ENCODE assay signal across 8 cellular contexts in the genomic region with DNA sequence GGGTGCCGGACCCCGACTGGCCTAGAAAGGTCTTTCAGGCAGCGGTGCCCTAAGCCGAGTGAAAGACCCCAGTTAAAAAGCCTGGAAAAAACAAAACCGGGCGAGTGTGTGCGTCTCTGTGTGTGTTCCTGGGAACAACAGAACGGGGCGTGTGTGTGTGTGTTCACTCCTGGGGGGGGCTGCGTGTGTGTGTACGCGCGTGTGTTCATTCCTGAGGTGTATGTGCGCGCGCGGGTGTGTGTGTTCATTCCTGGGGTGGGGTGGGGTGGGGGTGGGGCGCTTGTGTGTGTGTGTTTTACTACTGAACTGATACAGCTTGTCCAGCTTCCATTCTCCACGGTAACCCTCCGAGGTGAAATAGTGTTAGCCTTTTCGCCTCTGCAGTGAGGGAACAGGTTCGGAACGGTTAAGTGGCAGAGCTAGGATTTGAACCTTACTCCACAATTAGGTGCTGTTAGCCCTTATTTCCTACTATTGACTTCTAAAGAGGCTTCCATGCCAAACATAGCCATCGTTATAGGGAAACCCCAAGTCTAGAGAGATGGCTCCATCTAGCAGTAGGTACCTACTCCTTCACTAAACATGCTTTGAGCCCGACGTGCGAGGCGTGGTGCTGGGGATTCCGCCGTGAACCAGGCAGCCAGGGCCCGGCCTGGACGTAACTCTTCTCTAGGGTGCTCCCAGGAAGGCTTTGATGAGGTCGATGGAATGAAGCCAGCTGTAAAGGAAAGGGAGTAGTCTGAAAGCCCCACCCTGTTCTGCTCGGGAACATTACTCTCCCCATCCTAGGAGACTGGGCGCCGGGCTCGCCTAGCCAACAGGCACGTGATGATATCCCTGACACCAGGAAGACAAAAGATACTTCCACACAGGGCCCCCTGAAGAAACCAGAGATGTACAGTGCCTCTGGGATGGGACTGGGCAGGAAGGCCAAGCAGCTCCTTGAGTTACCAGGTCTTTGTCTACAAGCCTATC. TPM values are rescaled to one million over a fixed set of nuclear protein-coding genes. Genes with fewer than 3 reads are reported as not detected.
A peak's percentile ranks its signal among the peaks of the same experiment; 100 is the strongest.
DNase-seq lines count a peak whose midpoint lies in the region; ATAC-seq and TF ChIP-seq lines count a peak whose summit lies in the region.

No MANE protein-coding gene starts in this region.

- ATAC-seq in HG02840 (IDR thresholded peaks at IDR 0.05; ENCODE audit: low FRiP score, unreplicated experiment) (peak; percentile 31), Right ventricle myocardium superior (ENCODE audit: poor library complexity) (peak; percentile 76)
- ATAC-seq in activated naive CD8-positive, alpha-beta T cell treated with anti-CD3 and anti-CD28 coated beads, Interleukin-2, amount 10 ng/mL, durations not matched to agents 7 days and 5 days (ENCODE audit: low read depth), result no peak

- H3K27me3 Mint-ChIP-seq in activated naive CD8-positive, alpha-beta T cell treated with anti-CD3 and anti-CD28 coated beads, Interleukin-2, amount 10 ng/mL, durations not matched to agents 7 days and 5 days, result no peaks in the 10 kb centered on the region
- H3K27me3 Mint-ChIP-seq in osteocyte (ENCODE audit: unreplicated experiment), result peaks cover 5% of the 10 kb centered on the region

- peak overlapping the region; percentile 98 for H3K4me3 Mint-ChIP-seq in activated naive CD8-positive, alpha-beta T cell treated with anti-CD3 and anti-CD28 coated beads, Interleukin-2, amount 10 ng/mL, durations not matched to agents 7 days and 5 days
- H3K4me3 Mint-ChIP-seq in osteocyte (ENCODE audit: unreplicated experiment), result peak overlapping the region; percentile 91

- peaks cover 3% of the 10 kb centered on the region for H3K36me3 Mint-ChIP-seq in activated naive CD8-positive, alpha-beta T cell treated with anti-CD3 and anti-CD28 coated beads, Interleukin-2, amount 10 ng/mL, durations not matched to agents 7 days and 5 days
- peaks cover 6% of the 10 kb centered on the region for H3K36me3 Mint-ChIP-seq in osteocyte (ENCODE audit: unreplicated experiment)

- peak overlapping the region; percentile 94 for H3K27ac Mint-ChIP-seq in activated naive CD8-positive, alpha-beta T cell treated with anti-CD3 and anti-CD28 coated beads, Interleukin-2, amount 10 ng/mL, durations not matched to agents 7 days and 5 days
- peak overlapping the region; percentile 97 for H3K27ac Mint-ChIP-seq in osteocyte (ENCODE audit: unreplicated experiment)

- POLR2A ChIA-PET in activated naive CD8-positive, alpha-beta T cell treated with anti-CD3 and anti-CD28 coated beads, Interleukin-2, amount 10 ng/mL, durations not matched to agents 7 days and 5 days (lab: Charles Lee), result interaction anchor here (0.5 to 2.8 kb wide), 35 partner anchors 10 to 668 kb away, joined by 3 to 48 read pairs (median 5); a partner anchor contains a TSS

- H3K4me1 Mint-ChIP-seq in activated naive CD8-positive, alpha-beta T cell treated with anti-CD3 and anti-CD28 coated beads, Interleukin-2, amount 10 ng/mL, durations not matched to agents 7 days and 5 days, result peaks cover 12% of the 10 kb centered on the region
- peaks cover 23% of the 10 kb centered on the region for H3K4me1 Mint-ChIP-seq in osteocyte (ENCODE audit: unreplicated experiment)

- no peak for TF ChIP-seq CTCF in osteocyte (IDR thresholded peaks at IDR 0.05)

- intact Hi-C loops in Right ventricle myocardium superior (cut with DNase I), result no loop called here

- DNase-seq in activated CD4-positive, CD25-positive, alpha-beta regulatory T cell (lab: John Stamatoyannopoulos, UW), result peak in 3 of 4 experiments; percentile 57 to 65 (median 61)
- no peak for DNase-seq in activated CD4-positive, CD25-positive, alpha-beta regulatory T cell treated with anti-CD3 and anti-CD28 coated beads, Interleukin-2, amount 50 U/mL, for 72 hours
- peak; percentile 73 to 82 for DNase-seq in NCI-H446 (lab: John Stamatoyannopoulos, UW)
- no peak for DNase-seq in activated naive CD8-positive, alpha-beta T cell treated with anti-CD3 and anti-CD28 coated beads, Interleukin-2, amount 10 ng/mL, durations not matched to agents 7 days and 5 days
- DNase-seq in Right ventricle myocardium superior, result peak; percentile 51
- no peak for DNase-seq in osteocyte (ENCODE audit: extremely low spot score, unreplicated experiment)
- DNase-seq in GM19240 (ENCODE audit: insufficient read length, low spot score), result no peak

- no peaks in the 10 kb centered on the region for H3K9me3 Mint-ChIP-seq in activated naive CD8-positive, alpha-beta T cell treated with anti-CD3 and anti-CD28 coated beads, Interleukin-2, amount 10 ng/mL, durations not matched to agents 7 days and 5 days
- H3K9me3 Mint-ChIP-seq in osteocyte (ENCODE audit: unreplicated experiment), result no peaks in the 10 kb centered on the region

RNA-seq across cellular contexts. Expression of a gene that starts 0.7 kb away (rescaled TPM):
- total RNA-seq in activated naive CD8-positive, alpha-beta T cell treated with anti-CD3 and anti-CD28 coated beads, Interleukin-2, amount 10 ng/mL, durations not matched to agents 7 days and 5 days, result 100 to 1,000 TPM; 193 to 206 TPM
- total RNA-seq in Right ventricle myocardium superior, result 424 TPM
- total RNA-seq in osteocyte, result 320 and 333 TPM in 2 replicates

RNA-seq across cellular contexts. Expression of a gene that starts 48.4 kb away (rescaled TPM):
- total RNA-seq in activated naive CD8-positive, alpha-beta T cell treated with anti-CD3 and anti-CD28 coated beads, Interleukin-2, amount 10 ng/mL, durations not matched to agents 7 days and 5 days, result 100 to 1,000 TPM; 122 to 129 TPM
- total RNA-seq in Right ventricle myocardium superior (135 TPM), osteocyte (108 and 117 TPM in 2 replicates)

Comparison
In these comparisons a context has a peak if more than half of its experiments do, and no peak if none do; other contexts are left out.
1. DNase-seq: peak in activated CD4-positive, CD25-positive, alpha-beta regulatory T cell (3 of 4), NCI-H446 (2 of 2) and Right ventricle myocardium superior (single experiment); none in activated CD4-positive, CD25-positive, alpha-beta regulatory T cell treated with anti-CD3 and anti-CD28 coated beads, Interleukin-2, amount 50 U/mL, for 72 hours (single experiment), activated naive CD8-positive, alpha-beta T cell treated with anti-CD3 and anti-CD28 coated beads, Interleukin-2, amount 10 ng/mL, durations not matched to agents 7 days and 5 days (single experiment), osteocyte (single experiment) and GM19240 (single experiment).